In the genomic region with DNA sequence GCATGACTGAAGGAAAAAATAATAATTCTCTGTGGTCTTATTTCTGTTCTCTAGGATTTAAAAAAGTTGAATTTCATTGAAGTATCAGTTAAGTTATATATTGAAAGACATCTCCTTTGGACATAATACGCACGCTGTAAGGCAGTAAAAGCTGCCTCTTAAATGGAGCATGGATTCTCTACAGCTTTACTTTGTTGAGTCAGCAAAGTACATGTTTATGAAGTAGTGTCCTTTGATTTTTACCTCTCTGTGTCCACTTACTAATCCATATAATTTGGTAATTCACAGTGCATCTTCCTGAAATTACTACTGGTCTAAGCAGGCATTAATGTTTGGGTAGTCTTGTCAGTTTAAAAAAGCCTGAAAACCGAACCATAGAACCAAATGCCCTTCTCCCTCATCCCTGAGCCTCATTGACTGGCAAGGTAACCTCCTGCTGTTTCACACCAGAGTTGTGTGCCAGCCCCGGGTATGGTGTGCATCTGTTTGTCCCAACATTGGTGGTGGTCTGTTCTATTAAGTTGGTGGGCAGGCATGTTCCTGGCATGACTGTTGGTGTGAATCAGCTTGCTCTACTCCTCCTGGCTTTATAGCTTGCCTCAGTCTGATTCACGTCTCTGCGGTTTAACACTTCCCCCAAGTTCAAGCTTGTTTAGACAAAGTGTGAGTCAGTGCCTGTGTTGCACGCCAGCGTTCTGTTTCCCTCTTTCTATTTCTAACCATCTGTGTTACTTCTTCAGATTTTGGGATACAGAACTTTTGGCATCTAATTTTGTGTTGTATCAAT, we compare ENCODE assay signal across 8 cellular contexts.
DNase-seq lines count a peak whose midpoint lies in the region; ATAC-seq and TF ChIP-seq lines count a peak whose summit lies in the region.

No MANE protein-coding gene starts in this region.

- no peaks in the 10 kb centered on the region for H3K27me3 ChIP-seq in mesenchymal stem cell (ENCODE audit: control insufficient read depth in 1 of 2, insufficient read depth in 1 of 2, low read length in 2 of 2)

- H3K36me3 ChIP-seq in mesenchymal stem cell (ENCODE audit: control insufficient read depth in 1 of 2, insufficient read depth in 2 of 2, low read depth in 1 of 2, low read length in 2 of 2): peaks cover 21 to 56% of the 10 kb centered on the region in 2 experiments

- H4K8ac ChIP-seq in mesenchymal stem cell (ENCODE audit: low read length): peak overlapping the region; percentile 94

- H2BK15ac ChIP-seq in mesenchymal stem cell (ENCODE audit: low read depth, poor library complexity, severe bottlenecking): no peak overlapping the region

- H3K4ac ChIP-seq in mesenchymal stem cell (ENCODE audit: low read depth in 1 of 2, low read length in 2 of 2): peak overlapping the region; percentile 8 to 35

- peaks cover 3% of the 10 kb centered on the region for H3K4me1 ChIP-seq in mesenchymal stem cell (ENCODE audit: control insufficient read depth, insufficient read depth, low read depth, low read length)

- H2AFZ ChIP-seq in mesenchymal stem cell (ENCODE audit: low read depth, low read length): no peak overlapping the region

- peaks cover 10% of the 10 kb centered on the region for H3K9me3 Mint-ChIP-seq in activated CD4-positive, alpha-beta T cell treated with anti-CD3 and anti-CD28 coated beads for 36 hours (ENCODE audit: low read depth)
- peaks cover 13% of the 10 kb centered on the region for H3K9me3 Mint-ChIP-seq in chondrocyte (ENCODE audit: low read depth)

- POLR2A ChIA-PET in activated CD4-positive, alpha-beta T cell treated with anti-CD3 and anti-CD28 coated beads for 36 hours (lab: Charles Lee): interaction anchor here (0.6 to 2.1 kb wide), 8 partner anchors 12 to 150 kb away, joined by 3 to 12 read pairs (median 4); no protein-coding TSS in a partner anchor

- DNase-seq in GM10266 (ENCODE audit: extremely low spot score) (peak; percentile 37), chondrocyte (ENCODE audit: low spot score) (no peak), mesenchymal stem cell (peak; percentile 100), NCI-H510A treated with DMSO at 0.1 percent for 48 hours (lab: John Stamatoyannopoulos, UW) (no peak), ecto neural progenitor cell (ENCODE audit: low spot score) (no peak)
- DNase-seq in activated CD4-positive, alpha-beta T cell treated with anti-CD3 and anti-CD28 coated beads for 36 hours: peak; percentile 83
- DNase-seq in stimulated activated CD8-positive, alpha-beta memory T cell treated with anti-CD3 and anti-CD28 coated beads, Interleukin-15, amount 100 ng/mL, for 4 hours (ENCODE audit: low read depth in 2 of 2): peak; percentile 50 to 71

- H3K4me2 ChIP-seq in mesenchymal stem cell (ENCODE audit: low read length, poor library complexity, severe bottlenecking): peak overlapping the region; percentile 20

- H3K14ac ChIP-seq in mesenchymal stem cell (ENCODE audit: low read length in 2 of 2): no peak overlapping the region

- H2BK120ac ChIP-seq in mesenchymal stem cell (ENCODE audit: low read depth, low read length): peak overlapping the region; percentile 64

- intact Hi-C loops in activated CD4-positive, alpha-beta T cell treated with anti-CD3 and anti-CD28 coated beads for 36 hours (cut with DNase I, micrococcal nuclease): loop anchor here (1.0 to 10.0 kb wide), 12 partner anchors 13 to 971 kb away; partner anchors contain the start of genes CAB39 (in 2 of the 2), FBXO36 (in 1 of the 2), SP100 (in 1 of the 2) and TRIP12 (in 1 of the 2)

- H3K36me3 Mint-ChIP-seq in activated CD4-positive, alpha-beta T cell treated with anti-CD3 and anti-CD28 coated beads for 36 hours (ENCODE audit: low read depth): peaks cover 66% of the 10 kb centered on the region
- peaks cover 18% of the 10 kb centered on the region for H3K36me3 Mint-ChIP-seq in chondrocyte (ENCODE audit: low read depth)

- no peak overlapping the region for H3K27ac Mint-ChIP-seq in activated CD4-positive, alpha-beta T cell treated with anti-CD3 and anti-CD28 coated beads for 36 hours
- H3K27ac Mint-ChIP-seq in chondrocyte (ENCODE audit: unreplicated experiment): peak overlapping the region; percentile 99

- peak overlapping the region; percentile 40 to 80 for H2BK12ac ChIP-seq in mesenchymal stem cell (ENCODE audit: low read length in 2 of 2)

- CTCF ChIA-PET in activated CD4-positive, alpha-beta T cell treated with anti-CD3 and anti-CD28 coated beads for 36 hours (lab: Charles Lee): interaction anchor here (0.9 to 3.3 kb wide), 14 partner anchors 12 to 377 kb away, joined by 3 to 24 read pairs (median 4); no protein-coding TSS in a partner anchor

- no peak overlapping the region for H3K23ac ChIP-seq in mesenchymal stem cell (ENCODE audit: low read length in 2 of 2)

- peak overlapping the region; percentile 66 for H3K4me3 Mint-ChIP-seq in activated CD4-positive, alpha-beta T cell treated with anti-CD3 and anti-CD28 coated beads for 36 hours
- H3K4me3 Mint-ChIP-seq in chondrocyte (ENCODE audit: unreplicated experiment): peak overlapping the region; percentile 45

- peak overlapping the region; percentile 92 for H3K27ac ChIP-seq in mesenchymal stem cell (ENCODE audit: low read length, poor library complexity, severe bottlenecking)

- peak overlapping the region; percentile 4 for H2AK5ac ChIP-seq in mesenchymal stem cell (ENCODE audit: low read length, severe bottlenecking)

- peak overlapping the region; percentile 70 for H4K91ac ChIP-seq in mesenchymal stem cell (ENCODE audit: low read length)

- peaks cover 23% of the 10 kb centered on the region for H3K79me1 ChIP-seq in mesenchymal stem cell (replicated peaks; ENCODE audit: low read length, poor library complexity, severe bottlenecking)

- TF ChIP-seq CTCF in GM10266 (IDR thresholded peaks at IDR 0.05; ENCODE audit: control insufficient read depth, insufficient read depth, low read depth, missing control alignments) (no peak), chondrocyte (IDR thresholded peaks at IDR 0.05) (no peak)

- peaks cover 59% of the 10 kb centered on the region for H3K4me1 Mint-ChIP-seq in activated CD4-positive, alpha-beta T cell treated with anti-CD3 and anti-CD28 coated beads for 36 hours
- H3K4me1 Mint-ChIP-seq in chondrocyte (ENCODE audit: low read depth): peaks cover 52% of the 10 kb centered on the region

- WGBS in mesenchymal stem cell: 42% methylated on average over 4 of the region's 8 CpGs

- ATAC-seq in HG03558 (IDR thresholded peaks at IDR 0.05; ENCODE audit: extremely low read depth, unreplicated experiment): peak; percentile 64
- peak; percentile 92 for ATAC-seq in activated CD4-positive, alpha-beta T cell treated with anti-CD3 and anti-CD28 coated beads for 36 hours

- peaks cover 44% of the 10 kb centered on the region for H3K9me3 ChIP-seq in mesenchymal stem cell (ENCODE audit: control insufficient read depth, low read length)

- H3K4me3 ChIP-seq in mesenchymal stem cell (ENCODE audit: insufficient read depth in 1 of 2, low read depth in 1 of 2, low read length in 2 of 2): peak overlapping the region in 1 of 2 experiments; percentile 25

- peak overlapping the region; percentile 84 for H3K9ac ChIP-seq in mesenchymal stem cell (ENCODE audit: low read length)

- H3K18ac ChIP-seq in mesenchymal stem cell (ENCODE audit: low read depth in 1 of 2, low read length in 2 of 2): peak overlapping the region; percentile 52 to 82

- H3K27me3 Mint-ChIP-seq in activated CD4-positive, alpha-beta T cell treated with anti-CD3 and anti-CD28 coated beads for 36 hours: no peaks in the 10 kb centered on the region
- H3K27me3 Mint-ChIP-seq in chondrocyte (ENCODE audit: low read depth): no peaks in the 10 kb centered on the region

- peak overlapping the region; percentile 69 for H2BK5ac ChIP-seq in mesenchymal stem cell (ENCODE audit: low read depth, low read length, poor library complexity, severe bottlenecking)

Comparison
In these comparisons a context has a peak if more than half of its experiments do, and no peak if none do; other contexts are left out.
1. DNase-seq: peak in GM10266 (single experiment), activated CD4-positive, alpha-beta T cell treated with anti-CD3 and anti-CD28 coated beads for 36 hours (single experiment), mesenchymal stem cell (single experiment) and stimulated activated CD8-positive, alpha-beta memory T cell treated with anti-CD3 and anti-CD28 coated beads, Interleukin-15, amount 100 ng/mL, for 4 hours (2 of 2); none in chondrocyte (single experiment), NCI-H510A treated with DMSO at 0.1 percent for 48 hours (single experiment) and ecto neural progenitor cell (single experiment).